In the genomic region with DNA sequence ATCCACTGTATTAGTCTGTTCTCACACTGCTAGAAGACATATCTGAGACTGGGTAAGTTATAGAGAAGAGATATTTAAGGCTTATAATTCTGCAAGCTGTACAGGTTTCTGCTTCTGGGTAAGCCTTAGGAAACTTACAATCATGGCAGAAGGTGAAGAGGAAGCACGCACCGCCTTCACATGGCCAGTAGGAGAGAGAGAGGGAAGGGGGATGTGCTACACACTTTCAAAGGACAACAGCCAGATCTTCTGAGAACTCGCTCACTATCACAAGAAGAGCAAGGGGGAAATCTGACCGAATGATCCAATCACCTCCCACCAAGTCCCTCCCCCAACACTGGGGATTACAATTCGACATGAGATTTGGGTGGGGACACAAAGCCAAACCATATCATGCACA, we compare ENCODE assay signal across 23 cellular contexts. TPM values are rescaled to one million over a fixed set of nuclear protein-coding genes. Genes with fewer than 3 reads are reported as not detected.
A peak's percentile ranks its signal among the peaks of the same experiment; 100 is the strongest.
DNase-seq lines count a peak whose midpoint lies in the region; ATAC-seq and TF ChIP-seq lines count a peak whose summit lies in the region.
"Had no signal": no experiment of that assay in that cellular context is flagged by ENCODE, and none has a peak within 500 bp of the region (broad histone marks: within the 10 kb centered on the region; RNA-seq: fewer than 3 reads in every experiment).

No MANE protein-coding gene starts in this region.

- H3K36me3 ChIP-seq in SK-N-SH (replicated peaks in 1 of 2; ENCODE audit: control insufficient read depth in 1 of 2, insufficient read depth in 2 of 2, low read length in 1 of 2) = no peaks in the 10 kb centered on the region

- no peak overlapping the region for H3K9ac ChIP-seq in SK-N-SH
- H3K9ac ChIP-seq: BLaER1 treated with 17β-estradiol and CSF1 and Interleukin-3, amounts not matched to agents 10 nM and 100 nM had no signal

- no peak overlapping the region for H3K4me3 ChIP-seq in SK-N-SH (ENCODE audit: low read depth in 2 of 2, low read length in 1 of 2)
- no peak overlapping the region for H3K4me3 ChIP-seq in epithelial cell of esophagus (ENCODE audit: low read length)
- H3K4me3 ChIP-seq: body of pancreas, dorsolateral prefrontal cortex, lung, testis had no signal

- H2AFZ ChIP-seq in SK-N-SH (ENCODE audit: low read depth) = no peak overlapping the region

- ATAC-seq in SK-N-SH treated with all-trans-retinoic acid at 6 μM for 48 hours = no peak
- no peak for ATAC-seq in stimulated activated naive B cell treated with anti-CD40 and anti-IgM and Interleukin-4, amounts not matched to agents 10 μg/mL and 1 μg/mL and 100 μg/mL, for 72 hours (replicated peaks)
- no peak for ATAC-seq in HG03159 (IDR thresholded peaks at IDR 0.05; ENCODE audit: unreplicated experiment)
- ATAC-seq in HG02970 (IDR thresholded peaks at IDR 0.05; ENCODE audit: low FRiP score, unreplicated experiment) = no peak
- ATAC-seq: body of pancreas, esophagus mucosa had no signal

- WGBS in SK-N-SH (ENCODE audit: low lambda C conversion rate) = 94% methylated on average over 5 of the region's 5 CpGs

- no peak overlapping the region for H3K4me3 Mint-ChIP-seq in stimulated activated naive B cell treated with anti-CD40 and anti-IgM and Interleukin-4, amounts not matched to agents 10 μg/mL and 1 μg/mL and 100 μg/mL, for 72 hours

- no peaks in the 10 kb centered on the region for H3K4me1 ChIP-seq in SK-N-SH (ENCODE audit: control insufficient read depth in 1 of 2, insufficient read depth in 2 of 2, low read depth in 1 of 2, low read length in 1 of 2)
- H3K4me1 ChIP-seq: testis had no signal

- POLR2A ChIA-PET in SK-N-SH (lab: Yijun Ruan, JAX) = no interaction called here

- no peak for DNase-seq in SK-N-SH
- DNase-seq in NAMALWA (ENCODE audit: low spot score) = peak; percentile 30
- DNase-seq in epithelial cell of esophagus (ENCODE audit: low read depth) = no peak
- no peak for DNase-seq in stimulated activated naive B cell treated with anti-CD40 and anti-IgM and Interleukin-4, amounts not matched to agents 10 μg/mL and 1 μg/mL and 100 μg/mL, for 72 hours
- no peak for DNase-seq in EL
- DNase-seq: activated CD4-positive, alpha-beta T cell treated with anti-CD3 and anti-CD28 coated beads, Interleukin-2, amount 50 U/mL, for 1 hour; activated T-cell treated with anti-CD3 and anti-CD28 coated beads for 4 hours; body of pancreas; dorsolateral prefrontal cortex; IMR-90; NCI-H187 treated with DMSO at 0.1 percent for 48 hours; NCI-H345; posterior cingulate gyrus; small intestine; stimulated activated CD4-positive, alpha-beta T cell treated with anti-CD3 and anti-CD28 coated beads, Interleukin-4, amount 100 ng/mL, for 4 hours; testis had no signal

- H3K4me1 Mint-ChIP-seq in stimulated activated naive B cell treated with anti-CD40 and anti-IgM and Interleukin-4, amounts not matched to agents 10 μg/mL and 1 μg/mL and 100 μg/mL, for 72 hours = peaks cover 30 to 52% of the 10 kb centered on the region in 2 donors

- no peaks in the 10 kb centered on the region for H3K9me3 ChIP-seq in SK-N-SH
- H3K9me3 ChIP-seq: body of pancreas, testis had no signal

- H3K27ac ChIP-seq in SK-N-SH (ENCODE audit: low read depth in 2 of 2, low read length in 1 of 2) = no peak overlapping the region
- H3K27ac ChIP-seq: BLaER1 treated with 17β-estradiol and CSF1 and Interleukin-3, amounts not matched to agents 10 nM and 100 nM; body of pancreas; testis had no signal

- CTCF ChIA-PET in SK-N-SH (lab: Yijun Ruan, JAX) = interaction anchor here (1.2 kb wide), 1 partner anchor 12 kb away, joined by 3 read pairs; no protein-coding TSS in a partner anchor

- no peaks in the 10 kb centered on the region for H3K27me3 ChIP-seq in SK-N-SH (ENCODE audit: insufficient read depth)
- H3K27me3 ChIP-seq: BLaER1 treated with 17β-estradiol and CSF1 and Interleukin-3, amounts not matched to agents 10 nM and 100 nM; body of pancreas; dorsolateral prefrontal cortex; testis had no signal

- H3K27ac Mint-ChIP-seq in stimulated activated naive B cell treated with anti-CD40 and anti-IgM and Interleukin-4, amounts not matched to agents 10 μg/mL and 1 μg/mL and 100 μg/mL, for 72 hours = peak overlapping the region; percentile 20

- no peak overlapping the region for H3K4me2 ChIP-seq in SK-N-SH

- TF ChIP-seq EP300 in SK-N-SH (IDR thresholded peaks at IDR 0.05; ENCODE audit: borderline replicate concordance in 1 of 2, low read depth in 1 of 2, low read length in 1 of 2) = no peak

- TF ChIP-seq CTCF in SK-N-SH (IDR thresholded peaks at IDR 0.05) = peak; percentile 27; the same call in 1 of the 2 replicates
- TF ChIP-seq CTCF in epithelial cell of esophagus (IDR thresholded peaks at IDR 0.05; ENCODE audit: insufficient read depth, low read depth, low read length, missing control alignments) = peak; percentile 23

- H3F3A ChIP-seq in SK-N-SH (replicated peaks; ENCODE audit: insufficient read depth) = no peaks in the 10 kb centered on the region

- peaks cover 31% of the 10 kb centered on the region for H4K20me1 ChIP-seq in SK-N-SH (ENCODE audit: insufficient read depth)

- H3K9me2 ChIP-seq in SK-N-SH = no peaks in the 10 kb centered on the region

- peaks cover 13 to 20% of the 10 kb centered on the region in 2 donors for H3K36me3 Mint-ChIP-seq in stimulated activated naive B cell treated with anti-CD40 and anti-IgM and Interleukin-4, amounts not matched to agents 10 μg/mL and 1 μg/mL and 100 μg/mL, for 72 hours

- H3K9me3 Mint-ChIP-seq in stimulated activated naive B cell treated with anti-CD40 and anti-IgM and Interleukin-4, amounts not matched to agents 10 μg/mL and 1 μg/mL and 100 μg/mL, for 72 hours = peaks cover 4 to 7% of the 10 kb centered on the region in 2 donors
- H3K9me3 Mint-ChIP-seq: activated naive CD4-positive, alpha-beta T cell treated with anti-CD3 and anti-CD28 coated beads, Interleukin-2, amount 50 U/mL, for 24 hours had no signal

- H3K79me2 ChIP-seq in SK-N-SH (ENCODE audit: insufficient read depth) = peaks cover 99% of the 10 kb centered on the region

- no peak for TF ChIP-seq RAD21 in SK-N-SH (IDR thresholded peaks at IDR 0.05; ENCODE audit: low read length)

- no peaks in the 10 kb centered on the region for H3K27me3 Mint-ChIP-seq in stimulated activated naive B cell treated with anti-CD40 and anti-IgM and Interleukin-4, amounts not matched to agents 10 μg/mL and 1 μg/mL and 100 μg/mL, for 72 hours
- H3K27me3 Mint-ChIP-seq: activated naive CD4-positive, alpha-beta T cell treated with anti-CD3 and anti-CD28 coated beads, Interleukin-2, amount 50 U/mL, for 24 hours had no signal

TF ChIP-seq in SK-N-SH, 30 proteins besides CTCF, POLR2A, EP300 and RAD21 (continues in another document):
- TF ChIP-seq, protein P1, sequence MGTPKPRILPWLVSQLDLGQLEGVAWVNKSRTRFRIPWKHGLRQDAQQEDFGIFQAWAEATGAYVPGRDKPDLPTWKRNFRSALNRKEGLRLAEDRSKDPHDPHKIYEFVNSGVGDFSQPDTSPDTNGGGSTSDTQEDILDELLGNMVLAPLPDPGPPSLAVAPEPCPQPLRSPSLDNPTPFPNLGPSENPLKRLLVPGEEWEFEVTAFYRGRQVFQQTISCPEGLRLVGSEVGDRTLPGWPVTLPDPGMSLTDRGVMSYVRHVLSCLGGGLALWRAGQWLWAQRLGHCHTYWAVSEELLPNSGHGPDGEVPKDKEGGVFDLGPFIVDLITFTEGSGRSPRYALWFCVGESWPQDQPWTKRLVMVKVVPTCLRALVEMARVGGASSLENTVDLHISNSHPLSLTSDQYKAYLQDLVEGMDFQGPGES (IDR thresholded peaks at IDR 0.05; ENCODE audit: low read depth, low read length) = no peak
- TF ChIP-seq GABPA (IDR thresholded peaks at IDR 0.05; ENCODE audit: low read depth) = no peak

TF ChIP-seq in SK-N-SH treated with all-trans-retinoic acid at 6 μM for 48 hours, 23 proteins besides CTCF, POLR2A, EP300 and RAD21 (continues in another document):
- no peak for TF ChIP-seq GLIS3 (CRISPR knock-in tag; IDR thresholded peaks at IDR 0.05)
- TF ChIP-seq CSDC2 (CRISPR knock-in tag; IDR thresholded peaks at IDR 0.05) = no peak
- no peak for TF ChIP-seq PPARA (CRISPR knock-in tag; IDR thresholded peaks at IDR 0.05; ENCODE audit: borderline replicate concordance)
- TF ChIP-seq, protein P2, sequence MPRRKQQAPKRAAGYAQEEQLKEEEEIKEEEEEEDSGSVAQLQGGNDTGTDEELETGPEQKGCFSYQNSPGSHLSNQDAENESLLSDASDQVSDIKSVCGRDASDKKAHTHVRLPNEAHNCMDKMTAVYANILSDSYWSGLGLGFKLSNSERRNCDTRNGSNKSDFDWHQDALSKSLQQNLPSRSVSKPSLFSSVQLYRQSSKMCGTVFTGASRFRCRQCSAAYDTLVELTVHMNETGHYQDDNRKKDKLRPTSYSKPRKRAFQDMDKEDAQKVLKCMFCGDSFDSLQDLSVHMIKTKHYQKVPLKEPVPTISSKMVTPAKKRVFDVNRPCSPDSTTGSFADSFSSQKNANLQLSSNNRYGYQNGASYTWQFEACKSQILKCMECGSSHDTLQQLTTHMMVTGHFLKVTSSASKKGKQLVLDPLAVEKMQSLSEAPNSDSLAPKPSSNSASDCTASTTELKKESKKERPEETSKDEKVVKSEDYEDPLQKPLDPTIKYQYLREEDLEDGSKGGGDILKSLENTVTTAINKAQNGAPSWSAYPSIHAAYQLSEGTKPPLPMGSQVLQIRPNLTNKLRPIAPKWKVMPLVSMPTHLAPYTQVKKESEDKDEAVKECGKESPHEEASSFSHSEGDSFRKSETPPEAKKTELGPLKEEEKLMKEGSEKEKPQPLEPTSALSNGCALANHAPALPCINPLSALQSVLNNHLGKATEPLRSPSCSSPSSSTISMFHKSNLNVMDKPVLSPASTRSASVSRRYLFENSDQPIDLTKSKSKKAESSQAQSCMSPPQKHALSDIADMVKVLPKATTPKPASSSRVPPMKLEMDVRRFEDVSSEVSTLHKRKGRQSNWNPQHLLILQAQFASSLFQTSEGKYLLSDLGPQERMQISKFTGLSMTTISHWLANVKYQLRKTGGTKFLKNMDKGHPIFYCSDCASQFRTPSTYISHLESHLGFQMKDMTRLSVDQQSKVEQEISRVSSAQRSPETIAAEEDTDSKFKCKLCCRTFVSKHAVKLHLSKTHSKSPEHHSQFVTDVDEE (CRISPR knock-in tag; IDR thresholded peaks at IDR 0.05) = no peak
- TF ChIP-seq, protein P3, sequence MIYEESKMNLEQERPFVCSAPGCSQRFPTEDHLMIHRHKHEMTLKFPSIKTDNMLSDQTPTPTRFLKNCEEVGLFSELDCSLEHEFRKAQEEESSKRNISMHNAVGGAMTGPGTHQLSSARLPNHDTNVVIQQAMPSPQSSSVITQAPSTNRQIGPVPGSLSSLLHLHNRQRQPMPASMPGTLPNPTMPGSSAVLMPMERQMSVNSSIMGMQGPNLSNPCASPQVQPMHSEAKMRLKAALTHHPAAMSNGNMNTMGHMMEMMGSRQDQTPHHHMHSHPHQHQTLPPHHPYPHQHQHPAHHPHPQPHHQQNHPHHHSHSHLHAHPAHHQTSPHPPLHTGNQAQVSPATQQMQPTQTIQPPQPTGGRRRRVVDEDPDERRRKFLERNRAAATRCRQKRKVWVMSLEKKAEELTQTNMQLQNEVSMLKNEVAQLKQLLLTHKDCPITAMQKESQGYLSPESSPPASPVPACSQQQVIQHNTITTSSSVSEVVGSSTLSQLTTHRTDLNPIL (CRISPR knock-in tag; IDR thresholded peaks at IDR 0.05; ENCODE audit: low read depth) = no peak

RNA-seq across cellular contexts. Expression of a gene that starts 13.0 kb away (rescaled TPM):
- 8.2 and 10.2 TPM in 2 replicates for polyA plus RNA-seq in SK-N-SH (2012; rRNA removed)
- polyA plus RNA-seq in SK-N-SH (2012; cell fraction: cytosol; rRNA removed) = 9.2 and 9.3 TPM in 2 replicates
- polyA plus RNA-seq in SK-N-SH (2012; cell fraction: nucleus; rRNA removed) = 12.3 and 30.0 TPM in 2 replicates
